In genomic region chr9:112248722-112249121, GRCh38 we compare ENCODE assay signal across 14 cellular contexts.
DNase-seq lines count a peak whose midpoint lies in the region; ATAC-seq and TF ChIP-seq lines count a peak whose summit lies in the region.
"Had no signal": no experiment of that assay in that cellular context is flagged by ENCODE, and none has a peak within 500 bp of the region (broad histone marks: within the 10 kb centered on the region; RNA-seq: fewer than 3 reads in every experiment).

No MANE protein-coding gene starts in this region.

- H3K27me3 ChIP-seq in RWPE2 (ENCODE audit: insufficient read depth, poor library complexity, severe bottlenecking) = no peaks in the 10 kb centered on the region
- no peaks in the 10 kb centered on the region for H3K27me3 ChIP-seq in lower lobe of right lung (ENCODE audit: low read depth)

- H3K9me3 ChIP-seq in RWPE2 (ENCODE audit: severe bottlenecking) (no peaks in the 10 kb centered on the region), lower lobe of right lung (no peaks in the 10 kb centered on the region)

- POLR2A ChIA-PET in T-cell (lab: Charles Lee) = no interaction called here

- H3K36me3 ChIP-seq in RWPE2 (ENCODE audit: low read depth) = peaks cover 45% of the 10 kb centered on the region
- peaks cover 25% of the 10 kb centered on the region for H3K36me3 ChIP-seq in lower lobe of right lung

- ATAC-seq in RWPE2 (ENCODE audit: low read depth) (peak; percentile 78), lower lobe of right lung (no peak), T-cell (replicated peaks in 1 of 4) (no peak)
- no peak for ATAC-seq in effector memory CD8-positive, alpha-beta T cell (replicated peaks)

- TF ChIP-seq CTCF in RWPE2 (IDR thresholded peaks at IDR 0.05; ENCODE audit: poor library complexity, severe bottlenecking) (no peak), progenitor cell of endocrine pancreas (IDR thresholded peaks at IDR 0.05; ENCODE audit: unreplicated experiment) (no peak), lower lobe of right lung (IDR thresholded peaks at IDR 0.05) (no peak)

- peaks cover 15 to 31% of the 10 kb centered on the region in 2 donors for H3K4me1 Mint-ChIP-seq in effector memory CD8-positive, alpha-beta T cell (ENCODE audit: low read depth in 2 of 2)
- H3K4me1 Mint-ChIP-seq in progenitor cell of endocrine pancreas (ENCODE audit: low read depth) (peaks cover 4% of the 10 kb centered on the region), T-cell (peaks cover 18 to 32% (median 25%) of the 10 kb centered on the region in 3 donors)

- CTCF ChIA-PET in T-cell (lab: Charles Lee) = no interaction called here

- H3K9me3 Mint-ChIP-seq in effector memory CD8-positive, alpha-beta T cell = no peaks in the 10 kb centered on the region
- H3K9me3 Mint-ChIP-seq in progenitor cell of endocrine pancreas (ENCODE audit: low read depth) (no peaks in the 10 kb centered on the region), T-cell (no peaks in the 10 kb centered on the region)

- H3K36me3 Mint-ChIP-seq in effector memory CD8-positive, alpha-beta T cell (ENCODE audit: insufficient read depth) = peaks cover 28% of the 10 kb centered on the region
- H3K36me3 Mint-ChIP-seq in progenitor cell of endocrine pancreas (ENCODE audit: insufficient read depth) = peaks cover 7% of the 10 kb centered on the region
- peaks cover 54% of the 10 kb centered on the region for H3K36me3 Mint-ChIP-seq in T-cell

- peaks cover 37% of the 10 kb centered on the region for H3K4me1 ChIP-seq in RWPE2 (ENCODE audit: insufficient read depth, poor library complexity, severe bottlenecking)
- H3K4me1 ChIP-seq in lower lobe of right lung = no peaks in the 10 kb centered on the region

- H3K27ac ChIP-seq in RWPE2 (ENCODE audit: poor library complexity, severe bottlenecking) (peak overlapping the region; percentile 94), lower lobe of right lung (no peak overlapping the region)
- H3K27ac ChIP-seq: WERI-Rb-1 had no signal

- intact Hi-C loops in lower lobe of right lung (cut with DNase I) = no loop called here

- H3K4me3 ChIP-seq in RWPE2 (ENCODE audit: severe bottlenecking) (no peak overlapping the region), lower lobe of right lung (no peak overlapping the region)

- H3K27me3 Mint-ChIP-seq in effector memory CD8-positive, alpha-beta T cell = no peaks in the 10 kb centered on the region
- no peaks in the 10 kb centered on the region for H3K27me3 Mint-ChIP-seq in progenitor cell of endocrine pancreas
- no peaks in the 10 kb centered on the region for H3K27me3 Mint-ChIP-seq in T-cell

- peak; percentile 19 for DNase-seq in GM04503 (ENCODE audit: low read depth)
- no peak for DNase-seq in RWPE2 (ENCODE audit: low spot score)
- DNase-seq in effector memory CD8-positive, alpha-beta T cell = no peak
- no peak for DNase-seq in progenitor cell of endocrine pancreas (ENCODE audit: low spot score, unreplicated experiment)
- no peak for DNase-seq in lower lobe of right lung
- DNase-seq in T-cell = no peak
- no peak for DNase-seq in RPMI8226
- DNase-seq: cerebellar nuclear complex, GOT3, NCI-H1417 treated with DMSO at 0.1 percent for 48 hours, NCI-H510A, SHP77, trophoblast cell, WERI-Rb-1 had no signal

- H3K4me3 Mint-ChIP-seq in effector memory CD8-positive, alpha-beta T cell = no peak overlapping the region
- no peak overlapping the region for H3K4me3 Mint-ChIP-seq in progenitor cell of endocrine pancreas (ENCODE audit: low read depth)
- H3K4me3 Mint-ChIP-seq in T-cell = no peak overlapping the region

- peak overlapping the region; percentile 8 to 11 for H3K27ac Mint-ChIP-seq in effector memory CD8-positive, alpha-beta T cell
- peak overlapping the region; percentile 53 for H3K27ac Mint-ChIP-seq in progenitor cell of endocrine pancreas
- peak overlapping the region in 1 of 2 donors; percentile 72 for H3K27ac Mint-ChIP-seq in T-cell
